ENCODE assay signal across 1 cellular context in the genomic region with DNA sequence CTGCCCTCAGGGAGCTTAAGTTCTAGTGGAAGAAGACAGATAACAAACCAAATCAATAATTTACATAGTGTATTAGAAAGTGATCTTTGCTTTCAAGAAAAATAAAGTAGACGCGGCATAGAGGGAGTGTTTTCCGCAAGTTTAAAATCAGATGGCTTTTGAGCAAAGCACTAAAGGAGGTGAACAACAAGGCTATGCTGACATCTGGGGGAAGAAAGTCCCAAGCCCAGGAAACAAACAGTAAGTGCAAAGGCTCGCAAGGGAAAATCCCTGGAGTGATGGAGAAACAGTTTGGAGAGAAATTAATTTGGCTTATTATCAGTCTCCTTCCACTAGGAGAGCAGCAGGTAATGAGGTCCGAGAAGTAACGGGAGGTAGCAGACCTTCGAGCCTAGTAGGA.
TF ChIP-seq lines count a peak whose summit lies in the region.

No MANE protein-coding gene starts in this region.

TF ChIP-seq in A549, 52 proteins besides CTCF, POLR2A, EP300 and RAD21 (continued from another document):
- TF ChIP-seq, protein P1, sequence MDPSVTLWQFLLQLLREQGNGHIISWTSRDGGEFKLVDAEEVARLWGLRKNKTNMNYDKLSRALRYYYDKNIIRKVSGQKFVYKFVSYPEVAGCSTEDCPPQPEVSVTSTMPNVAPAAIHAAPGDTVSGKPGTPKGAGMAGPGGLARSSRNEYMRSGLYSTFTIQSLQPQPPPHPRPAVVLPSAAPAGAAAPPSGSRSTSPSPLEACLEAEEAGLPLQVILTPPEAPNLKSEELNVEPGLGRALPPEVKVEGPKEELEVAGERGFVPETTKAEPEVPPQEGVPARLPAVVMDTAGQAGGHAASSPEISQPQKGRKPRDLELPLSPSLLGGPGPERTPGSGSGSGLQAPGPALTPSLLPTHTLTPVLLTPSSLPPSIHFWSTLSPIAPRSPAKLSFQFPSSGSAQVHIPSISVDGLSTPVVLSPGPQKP (IDR thresholded peaks at IDR 0.05; ENCODE audit: low read depth, low read length) = no peak
- TF ChIP-seq, protein P2, sequence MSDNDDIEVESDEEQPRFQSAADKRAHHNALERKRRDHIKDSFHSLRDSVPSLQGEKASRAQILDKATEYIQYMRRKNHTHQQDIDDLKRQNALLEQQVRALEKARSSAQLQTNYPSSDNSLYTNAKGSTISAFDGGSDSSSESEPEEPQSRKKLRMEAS (IDR thresholded peaks at IDR 0.05) = no peak
- TF ChIP-seq FOXS1 (CRISPR knock-in tag; IDR thresholded peaks at IDR 0.05) (no peak), RFX5 (IDR thresholded peaks at IDR 0.05) (no peak), CBX8 (IDR thresholded peaks at IDR 0.05) (no peak), EHF (CRISPR knock-in tag; IDR thresholded peaks at IDR 0.05) (no peak), CEBPB (IDR thresholded peaks at IDR 0.05) (no peak), TP53 (CRISPR knock-in tag; IDR thresholded peaks at IDR 0.05) (no peak), FOSL2 (IDR thresholded peaks at IDR 0.05) (no peak), FOSL2 (CRISPR knock-in tag; IDR thresholded peaks at IDR 0.05) (no peak)
- TF ChIP-seq, protein P3, sequence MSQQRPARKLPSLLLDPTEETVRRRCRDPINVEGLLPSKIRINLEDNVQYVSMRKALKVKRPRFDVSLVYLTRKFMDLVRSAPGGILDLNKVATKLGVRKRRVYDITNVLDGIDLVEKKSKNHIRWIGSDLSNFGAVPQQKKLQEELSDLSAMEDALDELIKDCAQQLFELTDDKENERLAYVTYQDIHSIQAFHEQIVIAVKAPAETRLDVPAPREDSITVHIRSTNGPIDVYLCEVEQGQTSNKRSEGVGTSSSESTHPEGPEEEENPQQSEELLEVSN (IDR thresholded peaks at IDR 0.05; ENCODE audit: borderline replicate concordance, low read depth) = no peak
- TF ChIP-seq, protein P4, sequence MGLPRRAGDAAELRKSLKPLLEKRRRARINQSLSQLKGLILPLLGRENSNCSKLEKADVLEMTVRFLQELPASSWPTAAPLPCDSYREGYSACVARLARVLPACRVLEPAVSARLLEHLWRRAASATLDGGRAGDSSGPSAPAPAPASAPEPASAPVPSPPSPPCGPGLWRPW (IDR thresholded peaks at IDR 0.05) = no peak
